ENCODE assay signal across 8 cellular contexts in the genomic region with DNA sequence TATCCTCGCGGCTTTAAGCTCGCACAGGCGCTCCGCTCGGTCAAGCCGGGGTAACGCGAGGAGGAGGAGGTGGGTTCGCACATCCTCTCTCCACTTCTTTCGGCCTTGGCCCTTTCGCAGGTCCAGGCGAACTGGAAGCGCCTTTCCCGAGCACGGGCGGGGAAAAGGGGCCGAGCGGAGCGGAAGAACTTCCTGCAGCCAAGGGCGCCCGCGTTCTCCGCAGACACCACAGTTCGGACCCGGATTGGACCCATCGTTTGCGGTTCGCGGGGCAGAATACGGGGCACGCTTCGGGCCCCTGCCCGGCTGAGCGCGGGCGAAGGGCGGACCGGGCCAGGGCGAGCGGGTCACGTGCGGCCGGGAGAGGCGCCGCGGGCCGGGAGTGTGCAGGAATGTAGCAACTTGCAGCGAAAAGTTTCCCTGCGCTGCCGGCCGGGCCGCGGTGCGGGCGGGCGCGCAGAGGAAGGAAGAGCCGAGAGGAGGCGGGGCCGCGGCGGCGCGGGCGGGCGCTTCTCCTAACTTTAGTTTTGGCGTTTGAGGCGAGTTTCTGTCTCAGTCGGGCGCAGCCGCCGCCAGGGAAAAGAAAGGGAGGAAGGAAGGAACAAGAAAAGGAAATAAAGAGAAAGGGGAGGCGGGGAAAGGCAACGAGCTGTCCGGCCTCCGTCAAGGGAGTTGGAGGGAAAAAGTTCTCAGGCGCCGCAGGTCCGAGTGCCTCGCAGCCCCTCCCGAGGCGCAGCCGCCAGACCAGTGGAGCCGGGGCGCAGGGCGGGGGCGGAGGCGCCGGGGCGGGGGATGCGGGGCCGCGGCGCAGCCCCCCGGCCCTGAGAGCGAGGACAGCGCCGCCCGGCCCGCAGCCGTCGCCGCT. TPM values are rescaled to one million over a fixed set of nuclear protein-coding genes. Genes with fewer than 3 reads are reported as not detected.
DNase-seq lines count a peak whose midpoint lies in the region; ATAC-seq and TF ChIP-seq lines count a peak whose summit lies in the region.

A gene (plus strand): TSS at position 552 of the 865 bp plus-strand sequence. CDS start 402 bp downstream, outside the sequence.

- H3K9me3 ChIP-seq in IMR-90 (ENCODE audit: control insufficient read depth, insufficient read depth, low read length) (no peaks in the 10 kb centered on the region), WERI-Rb-1 (ENCODE audit: severe bottlenecking) (no peaks in the 10 kb centered on the region), iPS-20b (ENCODE audit: insufficient read depth, low read depth, low read length) (no peaks in the 10 kb centered on the region; the same call in 1 of the 2 replicates), skeletal muscle satellite cell (replicated peaks; ENCODE audit: low read length) (no peaks in the 10 kb centered on the region)

- H3K23ac ChIP-seq in IMR-90 (ENCODE audit: low read depth, low read length) = peak within 1 kb of the TSS; percentile 99

- CTCF ChIA-PET in IMR-90 (lab: Yijun Ruan, JAX) = no interaction called here

- WGBS in IMR-90 (ENCODE audit: extremely low coverage in 2 of 2, insufficient read length in 1 of 2), 2 experiments = 0% methylated on average over 28 of the region's 104 CpGs; no CpG with 5 or more reads in 1 of the 2 experiments

- peaks cover 0 to 19% of the 10 kb centered on the region in 2 experiments; a peak in 2 of 4 replicates for H3K79me1 ChIP-seq in IMR-90 (ENCODE audit: low read depth in 1 of 2, low read length in 2 of 2)

- H2BK20ac ChIP-seq in IMR-90 (ENCODE audit: low read depth, low read length) = peak within 1 kb of the TSS; percentile 64

- H3K56ac ChIP-seq in IMR-90 (ENCODE audit: extremely low read depth, insufficient read depth, low read length) = peak within 1 kb of the TSS; percentile 96

- H3K4me3 ChIP-seq in IMR-90 (ENCODE audit: insufficient read depth, low read depth, low read length) (peak within 1 kb of the TSS; percentile 89), WERI-Rb-1 (ENCODE audit: low read depth, low read length) (peak within 1 kb of the TSS; percentile 55), iPS-20b (ENCODE audit: low read length) (peak within 1 kb of the TSS; percentile 95), skeletal muscle satellite cell (ENCODE audit: low read length) (peak within 1 kb of the TSS; percentile 77)

- H4K20me1 ChIP-seq in IMR-90 (ENCODE audit: insufficient read depth, low read length) = peaks cover 5% of the 10 kb centered on the region; the same call in 1 of the 2 replicates

- H4K91ac ChIP-seq in IMR-90 (ENCODE audit: insufficient read depth, low read depth, low read length) = peak within 1 kb of the TSS; percentile 85

- DNase-seq in DMS114 treated with DMSO at 0.1 percent for 48 hours (lab: John Stamatoyannopoulos, UW; ENCODE audit: unreplicated experiment) = peak; percentile 63
- DNase-seq in IMR-90 = peak; percentile 91
- DNase-seq in WERI-Rb-1 = peak; percentile 73
- peak; percentile 79 to 98 for DNase-seq in T47D (ENCODE audit: low read depth in 1 of 2, low spot score in 1 of 2)
- no peak for DNase-seq in NCI-H1930 (lab: John Stamatoyannopoulos, UW)

- H2AFZ ChIP-seq in IMR-90 (replicated peaks; ENCODE audit: low read length, poor library complexity) = peak within 1 kb of the TSS; percentile 95

- H4K8ac ChIP-seq in IMR-90 (ENCODE audit: low read depth in 2 of 2, low read length in 2 of 2) = peak within 1 kb of the TSS; percentile 55 to 89

- H3K27ac ChIP-seq in IMR-90 (ENCODE audit: insufficient read depth, low read length) (peak within 1 kb of the TSS; percentile 100), WERI-Rb-1 (no peak within 1 kb of the TSS), iPS-20b (ENCODE audit: low read length) (peak within 1 kb of the TSS; percentile 98)

- H2AK9ac ChIP-seq in IMR-90 (replicated peaks; ENCODE audit: low read depth, low read length, poor library complexity) = peak within 1 kb of the TSS; percentile 95

- peak within 1 kb of the TSS; percentile 96 for H3K18ac ChIP-seq in IMR-90 (ENCODE audit: low read depth, low read length)

- H3K9me1 ChIP-seq in IMR-90 (ENCODE audit: insufficient read depth, low read length) = no peaks in the 10 kb centered on the region; the same call in 1 of the 2 replicates

- in situ Hi-C loops in IMR-90 (cut with MboI; ENCODE audit: low sequenced_read_pairs) = no loop called here
- in situ Hi-C loops in T47D (cut with HindIII; ENCODE audit: low pct_unique_long_range_greater_than_20kb, low sequenced_read_pairs) = no loop called here

- H3K9ac ChIP-seq in IMR-90 (ENCODE audit: low read depth, low read length) = peak within 1 kb of the TSS; percentile 98
- H3K9ac ChIP-seq in iPS-20b (ENCODE audit: low read depth, low read length) = peak within 1 kb of the TSS; percentile 98
- H3K9ac ChIP-seq in skeletal muscle satellite cell (ENCODE audit: low read depth, low read length) = peak within 1 kb of the TSS; percentile 92

- TSS peak; percentile 71 for BruUV-seq in IMR-90 (replicated peaks; lab: Mats Ljungman, UMichigan)

- POLR2A ChIA-PET in IMR-90 (lab: Charles Lee; ENCODE audit: unreplicated experiment) = interaction anchor here (0.5 to 0.6 kb wide), 2 partner anchors 62 to 117 kb away, joined by 3 to 6 read pairs; no protein-coding TSS in a partner anchor

- H2AK5ac ChIP-seq in IMR-90 (ENCODE audit: low read depth, low read length) = peak within 1 kb of the TSS; percentile 86

- H3K4ac ChIP-seq in IMR-90 (ENCODE audit: low read depth, low read length) = peak within 1 kb of the TSS; percentile 96

- peak within 1 kb of the TSS; percentile 97 for H2BK5ac ChIP-seq in IMR-90 (ENCODE audit: low read depth, low read length, poor library complexity, severe bottlenecking)

- H3K36me3 ChIP-seq in IMR-90 (ENCODE audit: control insufficient read depth, insufficient read depth, low read length) (peaks cover 4% of the 10 kb centered on the region; the same call in 1 of the 2 replicates), WERI-Rb-1 (no peaks in the 10 kb centered on the region), iPS-20b (ENCODE audit: insufficient read depth, low read depth, low read length) (no peaks in the 10 kb centered on the region), skeletal muscle satellite cell (ENCODE audit: insufficient read depth, low read length) (peaks cover 8% of the 10 kb centered on the region)

- peak within 1 kb of the TSS; percentile 85; the same call in 1 of the 3 replicates for H2BK15ac ChIP-seq in IMR-90 (ENCODE audit: low read depth, low read length)

- intact Hi-C loops in IMR-90 (cut with micrococcal nuclease) = loop anchor here (2.0 to 5.0 kb wide), 5 partner anchors 62 to 247 kb away; a partner anchor contains a TSS

- peak within 1 kb of the TSS; percentile 96 for H4K5ac ChIP-seq in IMR-90 (ENCODE audit: low read depth, low read length)

- peak; percentile 61; the same call in 1 of the 2 replicates for TF ChIP-seq POLR2A in IMR-90 (IDR thresholded peaks at IDR 0.05; ENCODE audit: low read depth, low read length)

- TF ChIP-seq CTCF in IMR-90 (conservative IDR thresholded peaks at IDR 0.05; ENCODE audit: low read depth, low read length) (no peak), WERI-Rb-1 (IDR thresholded peaks at IDR 0.05; ENCODE audit: low read depth, low read length) (no peak)

- H3K4me1 ChIP-seq in IMR-90 (ENCODE audit: control insufficient read depth, insufficient read depth, low read length) = peaks cover 7% of the 10 kb centered on the region
- H3K4me1 ChIP-seq in iPS-20b (ENCODE audit: insufficient read depth, low read length) = peaks cover 28% of the 10 kb centered on the region
- H3K4me1 ChIP-seq in skeletal muscle satellite cell (ENCODE audit: control insufficient read depth, insufficient read depth, low read length) = peaks cover 28% of the 10 kb centered on the region

- no peaks in the 10 kb centered on the region for H3K27me3 ChIP-seq in IMR-90 (ENCODE audit: control insufficient read depth, insufficient read depth, low read length)
- H3K27me3 ChIP-seq in WERI-Rb-1 (ENCODE audit: insufficient read depth, low read depth, severe bottlenecking) = peaks cover 15% of the 10 kb centered on the region
- no peaks in the 10 kb centered on the region for H3K27me3 ChIP-seq in iPS-20b (ENCODE audit: insufficient read depth, low read length)
- no peaks in the 10 kb centered on the region for H3K27me3 ChIP-seq in skeletal muscle satellite cell (ENCODE audit: control insufficient read depth, insufficient read depth, low read length)

- H2BK120ac ChIP-seq in IMR-90 (ENCODE audit: low read depth, low read length) = peak within 1 kb of the TSS; percentile 91

- dilution Hi-C loops in IMR-90 (cut with HindIII; ENCODE audit: low sequenced_read_pairs, unreplicated experiment) = no loop called here

- H3K4me2 ChIP-seq in IMR-90 (ENCODE audit: low read depth, low read length) = peak within 1 kb of the TSS; percentile 93
- H3K4me2 ChIP-seq in skeletal muscle satellite cell (ENCODE audit: low read length) = peak within 1 kb of the TSS; percentile 78

- peak within 1 kb of the TSS; percentile 98 for H3K14ac ChIP-seq in IMR-90 (replicated peaks; ENCODE audit: low read depth, low read length)

- no peak for TF ChIP-seq RAD21 in IMR-90 (IDR thresholded peaks at IDR 0.05; ENCODE audit: low read length)

- ATAC-seq in GM21619 (IDR thresholded peaks at IDR 0.05; ENCODE audit: unreplicated experiment) (peak; percentile 86), IMR-90 (ENCODE audit: low read depth) (peak; percentile 78)

TF ChIP-seq in IMR-90, 13 proteins besides CTCF, POLR2A, EP300 and RAD21 (continues in another document):
- TF ChIP-seq CHD1 (IDR thresholded peaks at IDR 0.05; ENCODE audit: low read depth, low read length) (no peak), RFX5 (IDR thresholded peaks at IDR 0.05; ENCODE audit: low read depth, low read length) (no peak), SMC3 (IDR thresholded peaks at IDR 0.05; ENCODE audit: low read depth, low read length) (peak; percentile 26), MXI1 (IDR thresholded peaks at IDR 0.05; ENCODE audit: borderline replicate concordance, low read depth, low read length) (peak; percentile 52; the same call in 1 of the 2 replicates), MAZ (IDR thresholded peaks at IDR 0.05; ENCODE audit: borderline replicate concordance, low read depth, low read length) (peak; percentile 60; the same call in 1 of the 2 replicates), MAFK (IDR thresholded peaks at IDR 0.05; ENCODE audit: low read depth, low read length) (no peak)
- TF ChIP-seq, protein P1, sequence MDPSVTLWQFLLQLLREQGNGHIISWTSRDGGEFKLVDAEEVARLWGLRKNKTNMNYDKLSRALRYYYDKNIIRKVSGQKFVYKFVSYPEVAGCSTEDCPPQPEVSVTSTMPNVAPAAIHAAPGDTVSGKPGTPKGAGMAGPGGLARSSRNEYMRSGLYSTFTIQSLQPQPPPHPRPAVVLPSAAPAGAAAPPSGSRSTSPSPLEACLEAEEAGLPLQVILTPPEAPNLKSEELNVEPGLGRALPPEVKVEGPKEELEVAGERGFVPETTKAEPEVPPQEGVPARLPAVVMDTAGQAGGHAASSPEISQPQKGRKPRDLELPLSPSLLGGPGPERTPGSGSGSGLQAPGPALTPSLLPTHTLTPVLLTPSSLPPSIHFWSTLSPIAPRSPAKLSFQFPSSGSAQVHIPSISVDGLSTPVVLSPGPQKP (IDR thresholded peaks at IDR 0.05; ENCODE audit: borderline replicate concordance, low read depth, low read length) = no peak

RNA-seq across cellular contexts. Expression of the gene that starts here (rescaled TPM):
- total RNA-seq in IMR-90 (2012; rRNA removed) = 207 and 251 TPM in 2 replicates
- polyA plus RNA-seq in IMR-90 (2012; rRNA removed) = 116 and 121 TPM in 2 replicates
- polyA plus RNA-seq in IMR-90 (2012; cell fraction: cytosol; rRNA removed) = 43.6 and 73.6 TPM in 2 replicates
- 55.7 and 77.4 TPM in 2 replicates for polyA plus RNA-seq in IMR-90 (2012; cell fraction: nucleus; rRNA removed; ENCODE audit: low replicate concordance)
- total RNA-seq in skeletal muscle satellite cell (2012; rRNA removed) = 85.9 and 116 TPM in 2 replicates

Comparison
In these comparisons a context has a peak if more than half of its experiments do, and no peak if none do; other contexts are left out.
1. DNase-seq: peak in DMS114 treated with DMSO at 0.1 percent for 48 hours (single experiment), IMR-90 (single experiment), WERI-Rb-1 (single experiment) and T47D (2 of 2); none in NCI-H1930 (0 of 2).
2. Peak in every context shown above with its lines, with median percentiles within 50 percentile points of each other: H3K4me3 ChIP-seq and H3K9ac ChIP-seq.